Comparison of ENCODE assay signal across 9 cellular contexts in the genomic region with DNA sequence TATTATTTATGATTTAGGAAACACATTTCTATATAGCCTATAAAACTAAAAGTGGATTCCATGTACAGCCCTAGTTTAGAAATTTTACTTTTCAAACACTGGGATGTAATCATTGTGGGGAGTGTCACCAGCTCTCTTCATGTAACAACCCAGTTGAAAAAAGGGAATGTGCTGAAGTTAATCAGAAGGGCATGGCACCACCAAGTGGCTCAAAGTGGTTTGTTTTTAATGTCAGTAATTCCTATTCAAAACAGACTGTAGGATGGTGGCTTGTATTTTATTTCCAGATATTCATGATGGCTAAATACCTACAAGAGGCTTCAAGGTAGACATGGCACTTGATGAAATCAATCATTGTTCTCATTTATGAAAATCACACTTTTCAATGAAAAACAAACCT. TPM values are rescaled to one million over a fixed set of nuclear protein-coding genes. Genes with fewer than 3 reads are reported as not detected.
A peak's percentile ranks its signal among the peaks of the same experiment; 100 is the strongest.
DNase-seq lines count a peak whose midpoint lies in the region; ATAC-seq and TF ChIP-seq lines count a peak whose summit lies in the region.
"Had no signal": no experiment of that assay in that cellular context is flagged by ENCODE, and none has a peak within 500 bp of the region (broad histone marks: within the 10 kb centered on the region; RNA-seq: fewer than 3 reads in every experiment).

No MANE protein-coding gene starts in this region.

- H3K9me3 ChIP-seq in PC-9 (ENCODE audit: insufficient read depth, low read depth) (no peaks in the 10 kb centered on the region), upper lobe of right lung (no peaks in the 10 kb centered on the region)

- H3K36me3 ChIP-seq in PC-9 (ENCODE audit: low read depth) (no peaks in the 10 kb centered on the region), upper lobe of right lung (no peaks in the 10 kb centered on the region)

- H3K4me2 ChIP-seq in PC-9, result no peak overlapping the region
- H3K4me2 ChIP-seq: KMS-11 had no signal

- TF ChIP-seq CTCF in GM20000 (IDR thresholded peaks at IDR 0.05; ENCODE audit: extremely low read depth, missing control alignments) (peak; percentile 26), PC-9 (conservative IDR thresholded peaks at IDR 0.05) (peak; percentile 73), upper lobe of right lung (IDR thresholded peaks at IDR 0.05) (peak; percentile 10)

- H3K27ac ChIP-seq in PC-9 (no peak overlapping the region), upper lobe of right lung (no peak overlapping the region)
- H3K27ac ChIP-seq: KMS-11 had no signal

- no peak for ATAC-seq in upper lobe of right lung
- ATAC-seq in GM21737 (IDR thresholded peaks at IDR 0.05; ENCODE audit: unreplicated experiment), result no peak

- intact Hi-C loops in PC-9 (cut with micrococcal nuclease; ENCODE audit: unreplicated experiment), result loop anchor here (1.0 to 10.0 kb wide), 6 partner anchors 43 to 449 kb away; a partner anchor contains a TSS
- intact Hi-C loops in upper lobe of right lung (cut with DNase I), result no loop called here

- H3K4me1 ChIP-seq in PC-9 (replicated peaks; ENCODE audit: insufficient read depth), result peaks cover 5% of the 10 kb centered on the region; the same call in 1 of the 2 replicates
- no peaks in the 10 kb centered on the region for H3K4me1 ChIP-seq in upper lobe of right lung

- H3K79me2 ChIP-seq in PC-9 (ENCODE audit: low read depth), result no peaks in the 10 kb centered on the region

- no peaks in the 10 kb centered on the region for H3K9me2 ChIP-seq in PC-9 (ENCODE audit: insufficient read depth)

- H2AFZ ChIP-seq in PC-9, result no peak overlapping the region

- H3F3A ChIP-seq in PC-9 (ENCODE audit: insufficient read depth, low read depth), result no peaks in the 10 kb centered on the region

- H4K20me1 ChIP-seq in PC-9 (ENCODE audit: insufficient read depth), result no peaks in the 10 kb centered on the region

- BruUV-seq in PC-9 (replicated peaks; lab: Mats Ljungman, UMichigan), result no TSS peak

- CTCF ChIA-PET in PC-9 (lab: Charles Lee), result interaction anchor here (0.6 to 1.2 kb wide), 5 partner anchors 83 to 233 kb away, joined by 3 to 12 read pairs (median 3); a partner anchor contains a TSS

- DNase-seq in COR-L47 (lab: John Stamatoyannopoulos, UW) (peak; percentile 43), GM20000 (ENCODE audit: low spot score) (peak; percentile 30), PC-9 (peak in 1 of 2 experiments; percentile 55), germinal center (ENCODE audit: low spot score) (peak; percentile 6), upper lobe of right lung (no peak), GDM1 (lab: John Stamatoyannopoulos, UW) (no peak), NCI-H1092 (lab: John Stamatoyannopoulos, UW) (no peak)

- H3K27me3 ChIP-seq in PC-9 (ENCODE audit: insufficient read depth, low read depth), result no peaks in the 10 kb centered on the region
- H3K27me3 ChIP-seq in upper lobe of right lung, result peaks cover 7% of the 10 kb centered on the region

- H3K4me3 ChIP-seq in PC-9 (no peak overlapping the region), upper lobe of right lung (no peak overlapping the region)

- POLR2A ChIA-PET in PC-9 (lab: Charles Lee; ENCODE audit: unreplicated experiment), result interaction anchor here (0.6 kb wide), 1 partner anchor 19 kb away, joined by 5 read pairs; no protein-coding TSS in a partner anchor

RNA-seq across cellular contexts. Expression of a gene that starts 58.1 kb away (rescaled TPM):
- total RNA-seq in PC-9 (2021) (12.9 and 13.7 TPM in 2 replicates), upper lobe of right lung (2.1 TPM)

Comparison
In these comparisons a context has a peak if more than half of its experiments do, and no peak if none do; other contexts are left out.
1. DNase-seq: peak in COR-L47 (single experiment), GM20000 (single experiment) and germinal center (single experiment); none in upper lobe of right lung (single experiment), GDM1 (single experiment) and NCI-H1092 (single experiment).
2. CTCF ChIP-seq: peak in every context shown above with its lines; median percentile 73 in PC-9; 26 in GM20000; 10 in upper lobe of right lung.